Comparison of ENCODE assay signal across 26 cellular contexts in genomic region chr6:157787080-157787479, GRCh38. TPM values are rescaled to one million over a fixed set of nuclear protein-coding genes. Genes with fewer than 3 reads are reported as not detected.
DNase-seq lines count a peak whose midpoint lies in the region; ATAC-seq, FAIRE-seq and TF ChIP-seq lines count a peak whose summit lies in the region.
"Had no signal": no experiment of that assay in that cellular context is flagged by ENCODE, and none has a peak within 500 bp of the region (broad histone marks: within the 10 kb centered on the region; RNA-seq: fewer than 3 reads in every experiment).

No MANE protein-coding gene starts in this region.

- H3K9ac ChIP-seq in K562 (ENCODE audit: insufficient read depth in 1 of 2, low read depth in 2 of 2, low read length in 2 of 2): no peak overlapping the region
- H3K9ac ChIP-seq in PC-3 (ENCODE audit: low read length): no peak overlapping the region

- no peaks in the 10 kb centered on the region for H3K27me3 Mint-ChIP-seq in activated T-helper 17 cell treated with anti-CD3 and anti-CD28 coated beads, Interleukin-2, amount 50 U/mL, for 72 hours
- H3K27me3 Mint-ChIP-seq: activated naive CD8-positive, alpha-beta T cell; naive thymus-derived CD8-positive, alpha-beta T cell had no signal

- H3K4me3 ChIP-seq in K562: no peak overlapping the region
- no peak overlapping the region for H3K4me3 ChIP-seq in small intestine (ENCODE audit: low read depth in 1 of 2, low read length in 2 of 2)
- H3K4me3 ChIP-seq in PC-3 (ENCODE audit: low read length): no peak overlapping the region
- H3K4me3 ChIP-seq: coronary artery, gastrocnemius medialis, smooth muscle cell had no signal

- H3K9me2 ChIP-seq in PC-3 (replicated peaks; ENCODE audit: low read length): no peaks in the 10 kb centered on the region

- no TSS peak for BruUV-seq in K562 (replicated peaks; lab: Mats Ljungman, UMichigan)
- BruUV-seq in PC-3 (replicated peaks; lab: Mats Ljungman, UMichigan): no TSS peak

- H3K4me2 ChIP-seq in K562 (ENCODE audit: insufficient read depth, low read length): no peak overlapping the region
- no peak overlapping the region for H3K4me2 ChIP-seq in PC-3 (ENCODE audit: low read length)
- H3K4me2 ChIP-seq: smooth muscle cell had no signal

- H4K20me1 ChIP-seq in K562 (replicated peaks; ENCODE audit: control insufficient read depth, insufficient read depth, low read length) (no peaks in the 10 kb centered on the region), PC-3 (ENCODE audit: low read length) (no peaks in the 10 kb centered on the region)

- in situ Hi-C loops in K562 (cut with MboI): no loop called here

- no peaks in the 10 kb centered on the region for H3K36me3 Mint-ChIP-seq in activated T-helper 17 cell treated with anti-CD3 and anti-CD28 coated beads, Interleukin-2, amount 50 U/mL, for 72 hours (ENCODE audit: low read depth)
- H3K36me3 Mint-ChIP-seq: activated naive CD8-positive, alpha-beta T cell; naive thymus-derived CD8-positive, alpha-beta T cell had no signal

- H3F3A ChIP-seq in PC-3 (ENCODE audit: low read length, unreplicated experiment): no peaks in the 10 kb centered on the region

- 88% methylated on average over 1 of the region's 1 CpG for WGBS in K562 (ENCODE audit: insufficient coverage, low coverage, missing lambda C conversion rate)
- 19 to 73% (median 53%) methylated on average over 1 of the region's 1 CpG for WGBS in small intestine, 3 donors

- H3K27ac ChIP-seq in K562 (ENCODE audit: extremely low read depth, low read depth, low read length) (no peak overlapping the region), small intestine (ENCODE audit: low read depth in 1 of 2, low read length in 1 of 2) (peak overlapping the region; percentile 12 to 73), PC-3 (ENCODE audit: low read length) (no peak overlapping the region)
- H3K27ac ChIP-seq: coronary artery, gastrocnemius medialis had no signal

- H3K9me1 ChIP-seq in K562 (ENCODE audit: control insufficient read depth, insufficient read depth, low read length): no peaks in the 10 kb centered on the region

- H3K79me2 ChIP-seq in K562 (ENCODE audit: control insufficient read depth, insufficient read depth, low read length) (no peaks in the 10 kb centered on the region), PC-3 (ENCODE audit: low read length) (no peaks in the 10 kb centered on the region)

- H3K27me3 ChIP-seq in K562 (ENCODE audit: control insufficient read depth in 2 of 2, insufficient read depth in 2 of 2, low read length in 2 of 2): no peaks in the 10 kb centered on the region
- no peaks in the 10 kb centered on the region for H3K27me3 ChIP-seq in small intestine (ENCODE audit: control insufficient read depth in 2 of 2, insufficient read depth in 2 of 2, low read length in 2 of 2)
- H3K27me3 ChIP-seq in PC-3 (ENCODE audit: low read length): no peaks in the 10 kb centered on the region
- H3K27me3 ChIP-seq: gastrocnemius medialis had no signal

- POLR2A ChIA-PET in K562 (lab: Yijun Ruan, JAX): interaction anchor here (0.7 kb wide), 1 partner anchor 19 kb away, joined by 4 read pairs; no protein-coding TSS in a partner anchor
- POLR2A ChIA-PET in PC-3 (lab: Charles Lee; ENCODE audit: unreplicated experiment): no interaction called here

- H2AFZ ChIP-seq in K562 (ENCODE audit: low read depth, low read length): no peak overlapping the region
- H2AFZ ChIP-seq in PC-3 (ENCODE audit: low read length): no peak overlapping the region

- no peak for TF ChIP-seq EP300 in K562 (IDR thresholded peaks at IDR 0.05; ENCODE audit: low read length)

- H3K9me3 Mint-ChIP-seq in activated T-helper 17 cell treated with anti-CD3 and anti-CD28 coated beads, Interleukin-2, amount 50 U/mL, for 72 hours: peaks cover 3% of the 10 kb centered on the region
- H3K9me3 Mint-ChIP-seq: H9; stimulated activated naive CD8-positive, alpha-beta T cell treated with anti-CD3 and anti-CD28 coated beads, Interleukin-15, Interleukin-2, amounts not matched to agents 100 ng/mL and 50 ng/mL, for 24 hours had no signal

- no peaks in the 10 kb centered on the region for H3K4me1 Mint-ChIP-seq in activated T-helper 17 cell treated with anti-CD3 and anti-CD28 coated beads, Interleukin-2, amount 50 U/mL, for 72 hours
- H3K4me1 Mint-ChIP-seq: CD8-positive, alpha-beta memory T cell; H9 had no signal

- no peak overlapping the region for H3K27ac Mint-ChIP-seq in activated T-helper 17 cell treated with anti-CD3 and anti-CD28 coated beads, Interleukin-2, amount 50 U/mL, for 72 hours
- H3K27ac Mint-ChIP-seq: activated naive CD8-positive, alpha-beta T cell; activated T-helper 1 cell treated with anti-CD3 and anti-CD28 coated beads, Interleukin-12 subunit alpha, Interleukin-12 subunit beta, Interleukin-2, Interleukin-4 antibody, amounts not matched to agents 30 ng/mL and 10 ng/mL and 1 ng/mL, durations not matched to agents 14 hours and 24 hours and 36 hours; CD8-positive, alpha-beta memory T cell; H9; stimulated activated naive CD8-positive, alpha-beta T cell treated with anti-CD3 and anti-CD28 coated beads, Interleukin-15, Interleukin-2, amounts not matched to agents 100 ng/mL and 50 ng/mL, for 24 hours had no signal

- TF ChIP-seq CTCF in K562 (IDR thresholded peaks at IDR 0.05 in 2 of 3, conservative IDR thresholded peaks at IDR 0.05 in 1 of 3; ENCODE audit: insufficient read depth in 2 of 3, low read depth in 1 of 3, low read length in 3 of 3): no peak
- TF ChIP-seq CTCF in PC-3 (conservative IDR thresholded peaks at IDR 0.05; ENCODE audit: low read depth, low read length): no peak

- H3K4me1 ChIP-seq in K562 (replicated peaks in 1 of 2; ENCODE audit: control insufficient read depth in 2 of 2, insufficient read depth in 2 of 2, low read length in 2 of 2) (peaks cover 4 to 7% of the 10 kb centered on the region in 2 experiments; a peak in 3 of 5 replicates), small intestine (ENCODE audit: control insufficient read depth in 2 of 2, insufficient read depth in 1 of 2, low read depth in 1 of 2, low read length in 1 of 2) (peaks cover 0 to 2% of the 10 kb centered on the region in 2 donors), PC-3 (ENCODE audit: insufficient read depth, low read length) (no peaks in the 10 kb centered on the region)

- no peaks in the 10 kb centered on the region for H3K9me3 ChIP-seq in K562 (replicated peaks; ENCODE audit: control insufficient read depth, insufficient read depth, low read depth, low read length)
- H3K9me3 ChIP-seq in small intestine (ENCODE audit: control insufficient read depth, low read depth): no peaks in the 10 kb centered on the region
- H3K9me3 ChIP-seq in PC-3 (ENCODE audit: low read length): no peaks in the 10 kb centered on the region
- H3K9me3 ChIP-seq: gastrocnemius medialis had no signal

- no peak for TF ChIP-seq RAD21 in K562 (CRISPR knock-in tag; conservative IDR thresholded peaks at IDR 0.05 in 1 of 2, IDR thresholded peaks at IDR 0.05 in 1 of 2)

- CTCF ChIA-PET in K562 (lab: Yijun Ruan, JAX; ENCODE audit: low intra/inter-chr PET ratio): no interaction called here
- CTCF ChIA-PET in PC-3 (lab: Charles Lee): no interaction called here

- DNase-seq in LoVo (ENCODE audit: low spot score) (peak; percentile 81), K562 (ENCODE audit: extremely low read depth in 1 of 4, low spot score in 3 of 4) (no peak), iris pigment epithelial cell (ENCODE audit: low read depth) (peak; percentile 36), small intestine (peak; percentile 97), HCEC 1CT (no peak), PC-3 (no peak)
- DNase-seq: activated CD4-positive, alpha-beta T cell treated with anti-CD3 and anti-CD28 coated beads for 1 hour; AML-193; CD8-positive, alpha-beta memory T cell; H9; kidney; mesendoderm; naive thymus-derived CD8-positive, alpha-beta T cell; NCI-H1436 treated with DMSO at 0.1 percent for 48 hours; NCI-H2171; NCI-H69; posterior cingulate gyrus; stimulated activated CD4-positive, alpha-beta T cell treated with anti-CD3 and anti-CD28 coated beads, Interleukin-4, amount 100 ng/mL, for 24 hours had no signal

- no peaks in the 10 kb centered on the region for H3K36me3 ChIP-seq in K562 (ENCODE audit: control insufficient read depth, insufficient read depth, low read length)
- no peaks in the 10 kb centered on the region for H3K36me3 ChIP-seq in small intestine (ENCODE audit: control insufficient read depth in 2 of 2, insufficient read depth in 2 of 2, low read length in 2 of 2)
- no peaks in the 10 kb centered on the region for H3K36me3 ChIP-seq in PC-3 (ENCODE audit: low read depth, low read length)
- H3K36me3 ChIP-seq: gastrocnemius medialis had no signal

- H3K4me3 Mint-ChIP-seq in activated T-helper 17 cell treated with anti-CD3 and anti-CD28 coated beads, Interleukin-2, amount 50 U/mL, for 72 hours: no peak overlapping the region
- H3K4me3 Mint-ChIP-seq: activated naive CD8-positive, alpha-beta T cell; activated T-helper 1 cell treated with anti-CD3 and anti-CD28 coated beads, Interleukin-12 subunit alpha, Interleukin-12 subunit beta, Interleukin-2, Interleukin-4 antibody, amounts not matched to agents 30 ng/mL and 10 ng/mL and 1 ng/mL, durations not matched to agents 14 hours and 24 hours and 36 hours; CD8-positive, alpha-beta memory T cell; H9; naive thymus-derived CD8-positive, alpha-beta T cell; stimulated activated naive CD8-positive, alpha-beta T cell treated with anti-CD3 and anti-CD28 coated beads, Interleukin-15, Interleukin-2, amounts not matched to agents 100 ng/mL and 50 ng/mL, for 24 hours had no signal

- FAIRE-seq in K562 (lab: Jason Lieb, UNC) (no peak), small intestine (lab: Jason Lieb, UNC) (no peak)
- FAIRE-seq: HTR-8/SVneo had no signal

- intact Hi-C loops in K562 (cut with micrococcal nuclease): no loop called here
- intact Hi-C loops in PC-3 (cut with micrococcal nuclease): no loop called here

- ATAC-seq in K562: no peak
- ATAC-seq in PC-3: no peak
- ATAC-seq in activated T-helper 17 cell treated with anti-CD3 and anti-CD28 coated beads, Interleukin-2, amount 50 U/mL, for 72 hours (replicated peaks): no peak
- ATAC-seq: gastrocnemius medialis; naive thymus-derived CD8-positive, alpha-beta T cell had no signal

- no peak for TF ChIP-seq POLR2A in K562 (conservative IDR thresholded peaks at IDR 0.05)

RNA-seq across cellular contexts. Expression of gene SNX9, which starts 36.0 kb away (rescaled TPM):
- total RNA-seq in K562 (2011; cell fraction: chromatin; rRNA removed; ENCODE audit: low replicate concordance): 38.7 and 52.0 TPM in 2 replicates
- 23.3 and 24.7 TPM in 2 replicates for total RNA-seq in K562 (2011; cell fraction: nucleolus; rRNA removed)
- total RNA-seq in K562 (2011; cell fraction: nucleoplasm; rRNA removed): 28.7 and 31.5 TPM in 2 replicates
- total RNA-seq in K562 (2014; rRNA removed) (57.1 and 64.3 TPM in 2 replicates), K562 (2014; rRNA removed; fragmentation: Illumina TruSeq; extraction: Trizol) (52.8 and 59.8 TPM in 2 replicates), K562 (2015; rRNA removed; fragmentation: Illumina TruSeq; extraction: Trizol) (45.2 and 48.1 TPM in 2 replicates), K562 (2021) (66.8 and 72.2 TPM in 2 replicates), PC-3 (2014; rRNA removed) (18.0 and 21.3 TPM in 2 replicates)
- polyA plus RNA-seq in K562 (2011; rRNA removed) (63.6 and 80.2 TPM in 2 replicates), K562 (2014; fragmentation: Illumina TruSeq; extraction: Trizol) (79.5 and 81.7 TPM in 2 replicates), K562 (2014; fragmentation: Nextera tagmentation; extraction: Ambion mirVana) (1 to 10 TPM; 6.0 to 7.3 TPM), K562 (2014; rRNA removed) (61.3 and 70.0 TPM in 2 replicates), small intestine (10 to 100 TPM; 36.4 to 57.8 (median 57.5) TPM)
- polyA plus RNA-seq in K562 (2011; cell fraction: cytosol; rRNA removed): 35.7 and 42.0 TPM in 2 replicates
- polyA plus RNA-seq in K562 (2011; cell fraction: nucleus; rRNA removed): 56.0 and 61.8 TPM in 2 replicates
- polyA plus RNA-seq in K562 (2012): 38.3 and 43.4 TPM in 2 replicates
- polyA minus RNA-seq in K562 (2011; rRNA and poly(A)+ RNA removed): 59.7 and 63.7 TPM in 2 replicates
- 28.7 and 35.8 TPM in 2 replicates for polyA minus RNA-seq in K562 (2011; cell fraction: cytosol; rRNA and poly(A)+ RNA removed)
- 21.7 and 34.3 TPM in 2 replicates for polyA minus RNA-seq in K562 (2011; cell fraction: nucleus; rRNA and poly(A)+ RNA removed)
- total RNA-seq in activated T-helper 17 cell treated with anti-CD3 and anti-CD28 coated beads, Interleukin-2, amount 50 U/mL, for 72 hours: 10 to 100 TPM; 20.5 to 71.9 TPM

Comparison
In these comparisons a context has a peak if more than half of its experiments do, and no peak if none do; other contexts are left out.
1. DNase-seq: peak in LoVo (single experiment), iris pigment epithelial cell (single experiment) and small intestine (single experiment); none in K562 (0 of 4), HCEC 1CT (single experiment) and PC-3 (single experiment).
2. H3K27ac ChIP-seq: peak in small intestine (2 of 2); none in K562 (single experiment) and PC-3 (single experiment).